5 cellular contexts compared by ENCODE assay signal in the genomic region with DNA sequence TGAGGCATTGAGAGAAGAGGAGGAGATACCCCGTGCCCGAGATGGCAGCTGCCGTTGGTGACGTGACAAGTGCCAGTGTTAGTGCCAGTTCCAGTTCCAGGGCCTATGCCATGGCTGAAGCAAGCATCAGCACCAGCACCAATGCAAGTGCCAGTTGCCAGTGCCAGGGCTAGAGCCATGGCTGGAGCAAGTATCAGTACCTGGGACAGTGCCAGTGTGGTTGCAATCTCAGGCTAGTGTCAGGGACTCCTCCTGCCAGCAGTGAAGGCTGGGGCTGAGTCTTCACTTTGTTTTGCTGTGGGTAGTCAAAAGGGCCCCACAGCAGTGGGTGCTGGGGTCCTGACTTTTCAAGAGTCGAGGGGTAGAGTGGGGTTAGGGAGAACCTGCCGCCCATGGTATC. TPM values are rescaled to one million over a fixed set of nuclear protein-coding genes. Genes with fewer than 3 reads are reported as not detected.
"Had no signal": no experiment of that assay in that cellular context is flagged by ENCODE, and none has a peak within 500 bp of the region (broad histone marks: within the 10 kb centered on the region; RNA-seq: fewer than 3 reads in every experiment).

No MANE protein-coding gene starts in this region.

RNA-seq across cellular contexts. Expression of gene DMRTC1B, which starts 1.5 kb away (rescaled TPM):
- total RNA-seq: HT1080, LHCN-M2, MCF 10A, Right ventricle myocardium superior, SJSA1 had no signal

RNA-seq across cellular contexts. Expression of gene FAM236B, which starts 4.3 kb away (rescaled TPM):
- total RNA-seq: HT1080, LHCN-M2, MCF 10A, Right ventricle myocardium superior, SJSA1 had no signal

RNA-seq across cellular contexts. Expression of gene FAM236D, which starts 29.9 kb away (rescaled TPM):
- total RNA-seq: HT1080, LHCN-M2, MCF 10A, Right ventricle myocardium superior, SJSA1 had no signal
